ENCODE assay signal across 8 cellular contexts in the genomic region with DNA sequence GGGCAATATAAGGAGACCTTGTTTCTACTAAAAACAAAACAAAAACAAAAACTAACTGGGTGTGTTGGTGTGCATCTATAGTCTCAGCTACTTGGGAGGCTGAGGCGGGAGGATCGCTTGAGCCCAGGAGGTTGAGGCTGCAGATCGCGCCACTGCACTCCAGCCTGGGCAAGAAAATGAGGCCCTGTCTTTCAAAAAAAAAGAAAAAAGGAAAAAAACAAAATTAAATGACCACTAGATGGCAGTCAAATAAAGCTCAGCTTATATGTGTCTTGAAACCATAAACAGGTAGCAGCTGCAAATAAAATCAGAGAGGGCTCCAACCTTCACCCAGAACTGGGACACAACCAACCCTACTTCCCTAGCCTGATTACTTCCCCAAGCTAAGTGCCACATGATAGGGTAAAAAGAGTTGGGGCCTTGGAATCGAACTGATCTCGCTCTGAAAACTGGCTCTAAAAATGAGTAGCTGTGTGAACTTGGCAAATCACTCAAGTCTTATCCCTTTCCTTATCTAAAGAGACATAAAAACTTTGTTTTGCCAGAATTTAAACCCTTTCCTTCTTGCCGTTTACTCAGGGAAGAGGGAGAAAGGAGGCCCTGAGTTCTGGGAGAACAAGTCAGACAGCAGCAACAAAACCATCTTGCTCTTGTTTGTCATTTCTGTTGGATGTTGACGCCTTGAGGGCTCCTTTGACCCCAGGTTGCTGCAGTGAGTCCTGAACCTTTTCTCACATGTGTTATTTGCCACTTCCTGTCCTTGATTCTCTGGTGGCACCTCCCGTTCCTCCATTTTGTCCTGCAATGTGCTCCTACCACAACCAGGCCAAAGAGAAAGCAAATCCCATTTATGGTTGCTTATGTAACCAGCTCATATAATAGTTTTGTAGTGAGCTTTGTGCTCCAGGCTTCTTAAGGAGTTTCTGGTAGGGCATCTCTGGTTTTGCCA.
DNase-seq lines count a peak whose midpoint lies in the region; ATAC-seq and TF ChIP-seq lines count a peak whose summit lies in the region.

No MANE protein-coding gene starts in this region.

- no peaks in the 10 kb centered on the region for H3K27me3 Mint-ChIP-seq in endothelial cell (ENCODE audit: unreplicated experiment)

- H3K9ac ChIP-seq in SK-N-MC (ENCODE audit: insufficient read length): no peak overlapping the region

- DNase-seq in ELF-1 (ENCODE audit: low read depth, low spot score) (peak; percentile 89), M059J (ENCODE audit: low read depth) (peak; percentile 70), SK-N-MC (ENCODE audit: low read depth, low spot score) (peak; percentile 48), endothelial cell (ENCODE audit: low spot score) (no peak), myocyte (ENCODE audit: low read depth) (peak; percentile 64), HuH-7 (ENCODE audit: low spot score) (no peak)

- H3K4me3 Mint-ChIP-seq in endothelial cell (ENCODE audit: unreplicated experiment): no peak overlapping the region

- no peak overlapping the region for H3K27ac ChIP-seq in SK-N-MC

- peaks cover 22% of the 10 kb centered on the region for H3K4me1 Mint-ChIP-seq in endothelial cell (ENCODE audit: unreplicated experiment)

- no peaks in the 10 kb centered on the region for H3K9me3 Mint-ChIP-seq in endothelial cell (ENCODE audit: unreplicated experiment)

- H3K36me3 ChIP-seq in SK-N-MC (ENCODE audit: insufficient read depth, low read length): no peaks in the 10 kb centered on the region

- no peak overlapping the region for H3K4me3 ChIP-seq in SK-N-MC

- TF ChIP-seq CTCF in endothelial cell (IDR thresholded peaks at IDR 0.05; ENCODE audit: unreplicated experiment): peak; percentile 90

- no peaks in the 10 kb centered on the region for H3K36me3 Mint-ChIP-seq in endothelial cell (ENCODE audit: low read depth, unreplicated experiment)

- no peak overlapping the region for H3K27ac Mint-ChIP-seq in endothelial cell (ENCODE audit: unreplicated experiment)

- ATAC-seq in GM21515 (IDR thresholded peaks at IDR 0.05; ENCODE audit: unreplicated experiment): peak; percentile 55
- ATAC-seq in HG03139 (IDR thresholded peaks at IDR 0.05; ENCODE audit: unreplicated experiment): no peak

- no peaks in the 10 kb centered on the region for H3K9me3 ChIP-seq in SK-N-MC (ENCODE audit: low read depth, low read length)

Comparison
In these comparisons a context has a peak if more than half of its experiments do, and no peak if none do; other contexts are left out.
1. DNase-seq: peak in ELF-1 (single experiment), M059J (single experiment), SK-N-MC (single experiment) and myocyte (single experiment); none in endothelial cell (single experiment) and HuH-7 (single experiment).